8 cellular contexts compared by ENCODE assay signal in genomic region chr10:110671788-110672579, GRCh38. TPM values are rescaled to one million over a fixed set of nuclear protein-coding genes. Genes with fewer than 3 reads are reported as not detected.
DNase-seq lines count a peak whose midpoint lies in the region; ATAC-seq and TF ChIP-seq lines count a peak whose summit lies in the region.

No MANE protein-coding gene starts in this region.

- H3K27ac ChIP-seq in DND-41 (ENCODE audit: low read length) (no peak overlapping the region), ascending aorta (peak overlapping the region; percentile 71 to 80)

- no peaks in the 10 kb centered on the region for H4K20me1 ChIP-seq in DND-41 (ENCODE audit: insufficient read depth, low read length)

- intact Hi-C loops in ascending aorta (cut with DNase I) = loop anchor here (1.0 to 2.0 kb wide), 2 partner anchors 24 to 61 kb away; no protein-coding TSS in a partner anchor

- H3K79me2 ChIP-seq in DND-41 (ENCODE audit: insufficient read depth, low read length) = no peaks in the 10 kb centered on the region

- H3K27me3 ChIP-seq in DND-41 (ENCODE audit: insufficient read depth, low read length, poor library complexity) (peaks cover 16% of the 10 kb centered on the region), ascending aorta (no peaks in the 10 kb centered on the region)

- peak overlapping the region; percentile 85 for H3K27ac Mint-ChIP-seq in T-helper 17 cell

- H3K36me3 ChIP-seq in DND-41 (ENCODE audit: insufficient read depth, low read length) (no peaks in the 10 kb centered on the region), ascending aorta (no peaks in the 10 kb centered on the region)

- peaks cover 19% of the 10 kb centered on the region for H3K27me3 Mint-ChIP-seq in T-helper 17 cell

- TF ChIP-seq CTCF in DND-41 (IDR thresholded peaks at IDR 0.05; ENCODE audit: borderline replicate concordance, extremely low read depth, low read length, poor library complexity, severe bottlenecking) = peak; percentile 18
- peak; percentile 83 to 94 (median 87) for TF ChIP-seq CTCF in ascending aorta (IDR thresholded peaks at IDR 0.05)
- peak; percentile 95 for TF ChIP-seq CTCF in retinal pigment epithelial cell (conservative IDR thresholded peaks at IDR 0.05; ENCODE audit: low read depth, low read length)

- no peaks in the 10 kb centered on the region for H3K4me1 ChIP-seq in DND-41 (ENCODE audit: insufficient read depth, low read length)
- H3K4me1 ChIP-seq in ascending aorta = peaks cover 0 to 9% of the 10 kb centered on the region in 2 donors

- no peak overlapping the region for H3K4me2 ChIP-seq in DND-41 (ENCODE audit: insufficient read depth, low read length)

- ATAC-seq in DND-41 (ENCODE audit: insufficient read depth, low read depth) = no peak
- peak; percentile 99 for ATAC-seq in GM21423 (IDR thresholded peaks at IDR 0.05; ENCODE audit: unreplicated experiment)
- ATAC-seq in T-helper 17 cell = peak; percentile 97

- peaks cover 3% of the 10 kb centered on the region for H3K4me1 Mint-ChIP-seq in T-helper 17 cell

- H3K4me3 ChIP-seq in DND-41 (ENCODE audit: low read depth in 1 of 2, low read length in 2 of 2) (no peak overlapping the region), ascending aorta (peak overlapping the region; percentile 68 to 73), retinal pigment epithelial cell (ENCODE audit: low read length) (peak overlapping the region; percentile 70)

- DNase-seq in DND-41 (no peak), HUDEP-2 (lab: John Stamatoyannopoulos, UW; ENCODE audit: unreplicated experiment in 76 of 76) (peak in 71 of 76 experiments; percentile 13 to 79 (median 59)), T-helper 17 cell (peak; percentile 24 to 57 (median 46)), ascending aorta (ENCODE audit: low spot score in 2 of 2) (peak; percentile 21 to 84), hippocampal formation (lab: John Stamatoyannopoulos, UW) (peak; percentile 60 to 66), retinal pigment epithelial cell (ENCODE audit: low read depth) (peak; percentile 21), cerebellar nuclear complex (lab: John Stamatoyannopoulos, UW) (no peak)

- H3K36me3 Mint-ChIP-seq in T-helper 17 cell (ENCODE audit: low read depth) = no peaks in the 10 kb centered on the region

- H2AFZ ChIP-seq in DND-41 (ENCODE audit: low read depth, low read length) = no peak overlapping the region

- H3K9me3 ChIP-seq in DND-41 (ENCODE audit: insufficient read depth, low read length, severe bottlenecking) (no peaks in the 10 kb centered on the region), T-helper 17 cell (ENCODE audit: control insufficient read depth, low read length, poor library complexity, severe bottlenecking) (no peaks in the 10 kb centered on the region), ascending aorta (no peaks in the 10 kb centered on the region)

- H3K4me3 Mint-ChIP-seq in T-helper 17 cell = peak overlapping the region; percentile 89

- no peak overlapping the region for H3K9ac ChIP-seq in DND-41 (ENCODE audit: low read depth, low read length)

RNA-seq across cellular contexts. Expression of gene RBM20, which starts 27.8 kb away (rescaled TPM):
- total RNA-seq in T-helper 17 cell = not detected
- total RNA-seq in ascending aorta = 4.8 TPM

Comparison
In these comparisons a context has a peak if more than half of its experiments do, and no peak if none do; other contexts are left out.
1. DNase-seq: peak in HUDEP-2 (71 of 76), T-helper 17 cell (3 of 3), ascending aorta (2 of 2), hippocampal formation (2 of 2) and retinal pigment epithelial cell (single experiment); none in DND-41 (single experiment) and cerebellar nuclear complex (0 of 2).
2. H3K4me3 ChIP-seq: peak in ascending aorta (2 of 2) and retinal pigment epithelial cell (single experiment); none in DND-41 (0 of 2).
3. CTCF ChIP-seq: peak in every context shown above with its lines; median percentile 95 in retinal pigment epithelial cell; 87 in ascending aorta; 18 in DND-41.